In genomic region chr1:230863449-230863848, GRCh38 we compare ENCODE assay signal across 11 cellular contexts. TPM values are rescaled to one million over a fixed set of nuclear protein-coding genes. Genes with fewer than 3 reads are reported as not detected.
DNase-seq lines count a peak whose midpoint lies in the region; ATAC-seq and TF ChIP-seq lines count a peak whose summit lies in the region.
"Had no signal": no experiment of that assay in that cellular context is flagged by ENCODE, and none has a peak within 500 bp of the region (broad histone marks: within the 10 kb centered on the region; RNA-seq: fewer than 3 reads in every experiment).

No MANE protein-coding gene starts in this region.

- H3K27me3 ChIP-seq in Loucy (ENCODE audit: insufficient read depth, low read length, poor library complexity, severe bottlenecking) = no peaks in the 10 kb centered on the region
- H3K27me3 ChIP-seq in foreskin keratinocyte = no peaks in the 10 kb centered on the region

- TF ChIP-seq CTCF in C4-2B (conservative IDR thresholded peaks at IDR 0.05) (no peak), Loucy (conservative IDR thresholded peaks at IDR 0.05; ENCODE audit: low read length) (no peak), nephron progenitor cell (IDR thresholded peaks at IDR 0.05) (no peak), foreskin keratinocyte (conservative IDR thresholded peaks at IDR 0.05) (no peak)

- no peaks in the 10 kb centered on the region for H3K36me3 ChIP-seq in Loucy (ENCODE audit: insufficient read depth, low read length)
- H3K36me3 ChIP-seq: neutrophil had no signal

- no peaks in the 10 kb centered on the region for H3K9me2 ChIP-seq in Loucy (replicated peaks; ENCODE audit: low read depth, low read length)

- H3K4me1 ChIP-seq in Loucy (ENCODE audit: insufficient read depth, low read length, poor library complexity, severe bottlenecking) (peaks cover 51% of the 10 kb centered on the region), foreskin keratinocyte (no peaks in the 10 kb centered on the region)

- H3K9ac ChIP-seq in Loucy (ENCODE audit: low read depth, low read length, poor library complexity, severe bottlenecking) = peak overlapping the region; percentile 43

- peaks cover 61% of the 10 kb centered on the region for H3K4me1 Mint-ChIP-seq in nephron progenitor cell

- H3K4me3 Mint-ChIP-seq in nephron progenitor cell = no peak overlapping the region

- ATAC-seq in esophagus mucosa (peak; percentile 97), foreskin keratinocyte (no peak), GM19035 (IDR thresholded peaks at IDR 0.05; ENCODE audit: unreplicated experiment) (no peak)

- no peak overlapping the region for H2AFZ ChIP-seq in Loucy (ENCODE audit: low read length)

- in situ Hi-C loops in ACHN (cut with HindIII; ENCODE audit: low pct_ligation_motif_present, low pct_unique_long_range_greater_than_20kb, low sequenced_read_pairs) = no loop called here

- H3F3A ChIP-seq in Loucy (ENCODE audit: low read depth) = no peaks in the 10 kb centered on the region

- peak overlapping the region; percentile 96 for H3K4me2 ChIP-seq in Loucy (ENCODE audit: low read depth, low read length, poor library complexity, severe bottlenecking)

- peak overlapping the region; percentile 32 for H3K27ac ChIP-seq in C4-2B
- H3K27ac ChIP-seq in foreskin keratinocyte = no peak overlapping the region
- H3K27ac ChIP-seq: neutrophil had no signal

- no peaks in the 10 kb centered on the region for H3K9me3 ChIP-seq in Loucy (ENCODE audit: insufficient read depth, low read depth, low read length)
- H3K9me3 ChIP-seq: neutrophil had no signal

- peak overlapping the region; percentile 83 for H3K27ac Mint-ChIP-seq in nephron progenitor cell

- DNase-seq in nephron progenitor cell = no peak
- DNase-seq in foreskin keratinocyte = no peak
- no peak for DNase-seq in RPMI8226
- no peak for DNase-seq in ACHN
- DNase-seq: activated T-cell treated with anti-CD3 and anti-CD28 coated beads, Interleukin-2, amount 50 U/mL, for 1 hour; DMS79 had no signal

- peaks cover 41% of the 10 kb centered on the region for H3K36me3 Mint-ChIP-seq in nephron progenitor cell (ENCODE audit: low read depth)

- H3K79me2 ChIP-seq in Loucy (ENCODE audit: insufficient read depth, low read length) = peaks cover 50% of the 10 kb centered on the region

- no peaks in the 10 kb centered on the region for H3K9me3 Mint-ChIP-seq in nephron progenitor cell

- H3K4me3 ChIP-seq in Loucy (ENCODE audit: low read length, poor library complexity, severe bottlenecking) = peak overlapping the region; percentile 24

- peaks cover 15% of the 10 kb centered on the region for H3K27me3 Mint-ChIP-seq in nephron progenitor cell (ENCODE audit: low read depth, poor library complexity)

- H4K20me1 ChIP-seq in Loucy (ENCODE audit: insufficient read depth, low read length, poor library complexity, severe bottlenecking) = peaks cover 24% of the 10 kb centered on the region

RNA-seq across cellular contexts. Expression of gene C1orf198, which starts 4.9 kb away (rescaled TPM):
- total RNA-seq in esophagus mucosa (15.1 TPM), foreskin keratinocyte (10.2 and 11.2 TPM in 2 replicates)
- 5.4 TPM in 2 replicates for polyA plus RNA-seq in foreskin keratinocyte
